1 cellular context compared by ENCODE assay signal in genomic region chr1:50967416-50968020, GRCh38.
TF ChIP-seq lines count a peak whose summit lies in the region.

No MANE protein-coding gene starts in this region.

TF ChIP-seq in K562, 482 proteins besides CTCF, POLR2A, EP300 and RAD21 (continued from another document):
- TF ChIP-seq, protein P1, sequence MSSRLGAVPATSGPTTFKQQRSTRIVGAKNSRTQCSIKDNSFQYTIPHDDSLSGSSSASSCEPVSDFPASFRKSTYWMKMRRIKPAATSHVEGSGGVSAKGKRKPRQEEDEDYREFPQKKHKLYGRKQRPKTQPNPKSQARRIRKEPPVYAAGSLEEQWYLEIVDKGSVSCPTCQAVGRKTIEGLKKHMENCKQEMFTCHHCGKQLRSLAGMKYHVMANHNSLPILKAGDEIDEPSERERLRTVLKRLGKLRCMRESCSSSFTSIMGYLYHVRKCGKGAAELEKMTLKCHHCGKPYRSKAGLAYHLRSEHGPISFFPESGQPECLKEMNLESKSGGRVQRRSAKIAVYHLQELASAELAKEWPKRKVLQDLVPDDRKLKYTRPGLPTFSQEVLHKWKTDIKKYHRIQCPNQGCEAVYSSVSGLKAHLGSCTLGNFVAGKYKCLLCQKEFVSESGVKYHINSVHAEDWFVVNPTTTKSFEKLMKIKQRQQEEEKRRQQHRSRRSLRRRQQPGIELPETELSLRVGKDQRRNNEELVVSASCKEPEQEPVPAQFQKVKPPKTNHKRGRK (tag; IDR thresholded peaks at IDR 0.05) = no peak
- TF ChIP-seq, protein P2, sequence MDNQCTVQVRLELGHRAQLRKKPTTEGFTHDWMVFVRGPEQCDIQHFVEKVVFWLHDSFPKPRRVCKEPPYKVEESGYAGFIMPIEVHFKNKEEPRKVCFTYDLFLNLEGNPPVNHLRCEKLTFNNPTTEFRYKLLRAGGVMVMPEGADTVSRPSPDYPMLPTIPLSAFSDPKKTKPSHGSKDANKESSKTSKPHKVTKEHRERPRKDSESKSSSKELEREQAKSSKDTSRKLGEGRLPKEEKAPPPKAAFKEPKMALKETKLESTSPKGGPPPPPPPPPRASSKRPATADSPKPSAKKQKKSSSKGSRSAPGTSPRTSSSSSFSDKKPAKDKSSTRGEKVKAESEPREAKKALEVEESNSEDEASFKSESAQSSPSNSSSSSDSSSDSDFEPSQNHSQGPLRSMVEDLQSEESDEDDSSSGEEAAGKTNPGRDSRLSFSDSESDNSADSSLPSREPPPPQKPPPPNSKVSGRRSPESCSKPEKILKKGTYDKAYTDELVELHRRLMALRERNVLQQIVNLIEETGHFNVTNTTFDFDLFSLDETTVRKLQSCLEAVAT (IDR thresholded peaks at IDR 0.05) = 0 out of 4 replicates have a peak, but pooled peaks of 1 of the 2 experiments have one; percentile 24
- TF ChIP-seq ILF3 (IDR thresholded peaks at IDR 0.05; ENCODE audit: borderline replicate concordance) (peak; percentile 23; the same call in 1 of the 2 replicates), ZNF589 (CRISPR knock-in tag; IDR thresholded peaks at IDR 0.05; ENCODE audit: low read depth) (peak; percentile 31; the same call in 1 of the 2 replicates), THRAP3 (IDR thresholded peaks at IDR 0.05; ENCODE audit: borderline replicate concordance) (peak; percentile 75; the same call in 1 of the 2 replicates), MTA1 (IDR thresholded peaks at IDR 0.05; ENCODE audit: borderline replicate concordance) (0 out of 2 replicates have a peak, but pooled peaks have one; percentile 6), HDAC3 (IDR thresholded peaks at IDR 0.05; ENCODE audit: borderline replicate concordance, partially characterized antibody) (no peak), EGR1 (conservative IDR thresholded peaks at IDR 0.05) (no peak), RBM17 (IDR thresholded peaks at IDR 0.05; ENCODE audit: borderline replicate concordance, low read depth, low read length) (no peak), ZNF561 (CRISPR knock-in tag; conservative IDR thresholded peaks at IDR 0.05) (0 out of 2 replicates have a peak, but pooled peaks have one; percentile 1), TAF7 (tag; IDR thresholded peaks at IDR 0.05) (0 out of 2 replicates have a peak, but pooled peaks have one; percentile 4)
- TF ChIP-seq, protein P3, sequence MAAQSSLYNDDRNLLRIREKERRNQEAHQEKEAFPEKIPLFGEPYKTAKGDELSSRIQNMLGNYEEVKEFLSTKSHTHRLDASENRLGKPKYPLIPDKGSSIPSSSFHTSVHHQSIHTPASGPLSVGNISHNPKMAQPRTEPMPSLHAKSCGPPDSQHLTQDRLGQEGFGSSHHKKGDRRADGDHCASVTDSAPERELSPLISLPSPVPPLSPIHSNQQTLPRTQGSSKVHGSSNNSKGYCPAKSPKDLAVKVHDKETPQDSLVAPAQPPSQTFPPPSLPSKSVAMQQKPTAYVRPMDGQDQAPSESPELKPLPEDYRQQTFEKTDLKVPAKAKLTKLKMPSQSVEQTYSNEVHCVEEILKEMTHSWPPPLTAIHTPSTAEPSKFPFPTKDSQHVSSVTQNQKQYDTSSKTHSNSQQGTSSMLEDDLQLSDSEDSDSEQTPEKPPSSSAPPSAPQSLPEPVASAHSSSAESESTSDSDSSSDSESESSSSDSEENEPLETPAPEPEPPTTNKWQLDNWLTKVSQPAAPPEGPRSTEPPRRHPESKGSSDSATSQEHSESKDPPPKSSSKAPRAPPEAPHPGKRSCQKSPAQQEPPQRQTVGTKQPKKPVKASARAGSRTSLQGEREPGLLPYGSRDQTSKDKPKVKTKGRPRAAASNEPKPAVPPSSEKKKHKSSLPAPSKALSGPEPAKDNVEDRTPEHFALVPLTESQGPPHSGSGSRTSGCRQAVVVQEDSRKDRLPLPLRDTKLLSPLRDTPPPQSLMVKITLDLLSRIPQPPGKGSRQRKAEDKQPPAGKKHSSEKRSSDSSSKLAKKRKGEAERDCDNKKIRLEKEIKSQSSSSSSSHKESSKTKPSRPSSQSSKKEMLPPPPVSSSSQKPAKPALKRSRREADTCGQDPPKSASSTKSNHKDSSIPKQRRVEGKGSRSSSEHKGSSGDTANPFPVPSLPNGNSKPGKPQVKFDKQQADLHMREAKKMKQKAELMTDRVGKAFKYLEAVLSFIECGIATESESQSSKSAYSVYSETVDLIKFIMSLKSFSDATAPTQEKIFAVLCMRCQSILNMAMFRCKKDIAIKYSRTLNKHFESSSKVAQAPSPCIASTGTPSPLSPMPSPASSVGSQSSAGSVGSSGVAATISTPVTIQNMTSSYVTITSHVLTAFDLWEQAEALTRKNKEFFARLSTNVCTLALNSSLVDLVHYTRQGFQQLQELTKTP (IDR thresholded peaks at IDR 0.05; ENCODE audit: low read depth in 1 of 2, partially characterized antibody in 2 of 2) = peak in 1 of 2 experiments; percentile 17
- TF ChIP-seq, protein P4, sequence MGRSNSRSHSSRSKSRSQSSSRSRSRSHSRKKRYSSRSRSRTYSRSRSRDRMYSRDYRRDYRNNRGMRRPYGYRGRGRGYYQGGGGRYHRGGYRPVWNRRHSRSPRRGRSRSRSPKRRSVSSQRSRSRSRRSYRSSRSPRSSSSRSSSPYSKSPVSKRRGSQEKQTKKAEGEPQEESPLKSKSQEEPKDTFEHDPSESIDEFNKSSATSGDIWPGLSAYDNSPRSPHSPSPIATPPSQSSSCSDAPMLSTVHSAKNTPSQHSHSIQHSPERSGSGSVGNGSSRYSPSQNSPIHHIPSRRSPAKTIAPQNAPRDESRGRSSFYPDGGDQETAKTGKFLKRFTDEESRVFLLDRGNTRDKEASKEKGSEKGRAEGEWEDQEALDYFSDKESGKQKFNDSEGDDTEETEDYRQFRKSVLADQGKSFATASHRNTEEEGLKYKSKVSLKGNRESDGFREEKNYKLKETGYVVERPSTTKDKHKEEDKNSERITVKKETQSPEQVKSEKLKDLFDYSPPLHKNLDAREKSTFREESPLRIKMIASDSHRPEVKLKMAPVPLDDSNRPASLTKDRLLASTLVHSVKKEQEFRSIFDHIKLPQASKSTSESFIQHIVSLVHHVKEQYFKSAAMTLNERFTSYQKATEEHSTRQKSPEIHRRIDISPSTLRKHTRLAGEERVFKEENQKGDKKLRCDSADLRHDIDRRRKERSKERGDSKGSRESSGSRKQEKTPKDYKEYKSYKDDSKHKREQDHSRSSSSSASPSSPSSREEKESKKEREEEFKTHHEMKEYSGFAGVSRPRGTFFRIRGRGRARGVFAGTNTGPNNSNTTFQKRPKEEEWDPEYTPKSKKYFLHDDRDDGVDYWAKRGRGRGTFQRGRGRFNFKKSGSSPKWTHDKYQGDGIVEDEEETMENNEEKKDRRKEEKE (IDR thresholded peaks at IDR 0.05; ENCODE audit: borderline replicate concordance in 1 of 2, control insufficient read depth in 1 of 2, low read depth in 2 of 2, low read length in 1 of 2) = 0 out of 4 replicates have a peak, but pooled peaks of 1 of the 2 experiments have one; percentile 45
